Comparison of ENCODE assay signal across 11 cellular contexts in the genomic region with DNA sequence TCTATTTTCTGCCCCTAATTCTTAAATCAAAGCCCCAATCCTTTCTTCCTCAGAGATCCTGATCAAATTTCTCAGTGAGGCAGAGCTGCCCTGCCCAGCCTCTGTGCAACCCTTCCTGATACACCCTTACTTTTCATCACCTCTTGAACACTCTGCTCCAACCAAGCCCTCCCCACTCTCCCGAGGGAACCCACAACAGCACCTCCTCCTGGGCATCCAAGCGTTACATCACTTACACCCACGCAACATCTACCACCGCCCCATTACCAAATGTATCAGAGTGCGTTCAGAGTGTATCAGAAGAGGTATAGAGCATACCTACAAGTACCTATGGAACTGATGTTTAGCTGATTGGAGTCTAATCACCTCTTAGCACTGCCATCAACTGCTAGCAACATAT.
A peak's percentile ranks its signal among the peaks of the same experiment; 100 is the strongest.
DNase-seq lines count a peak whose midpoint lies in the region; ATAC-seq and TF ChIP-seq lines count a peak whose summit lies in the region.
"Had no signal": no experiment of that assay in that cellular context is flagged by ENCODE, and none has a peak within 500 bp of the region (broad histone marks: within the 10 kb centered on the region; RNA-seq: fewer than 3 reads in every experiment).

No MANE protein-coding gene starts in this region.

- intact Hi-C loops in transverse colon (cut with DNase I; ENCODE audit: low total_unique reads): no loop called here

- no peak for DNase-seq in activated naive CD4-positive, alpha-beta T cell treated with Interleukin-2 at 50 U/mL for 16 hours
- DNase-seq in SJCRH30 (no peak), epithelial cell of esophagus (ENCODE audit: low read depth) (peak; percentile 47), transverse colon (peak; percentile 11), neuronal stem cell (ENCODE audit: low spot score) (no peak), activated gamma-delta T cell treated with Interleukin-2 at 50 U/mL for 16 hours (no peak)
- DNase-seq: dermis blood vessel endothelial cell, hypothalamus, nucleus accumbens had no signal

- H2BK5ac ChIP-seq in neuronal stem cell (ENCODE audit: low read length): no peak overlapping the region

- in situ Hi-C loops in transverse colon (cut with MboI; ENCODE audit: low pct_ligation_motif_present in 1 of 4, low pct_unique_long_range_greater_than_20kb in 1 of 4, low sequenced_read_pairs in 3 of 4): no loop called here

- no peaks in the 10 kb centered on the region for H3K9me3 ChIP-seq in SJCRH30 (replicated peaks)
- no peaks in the 10 kb centered on the region for H3K9me3 ChIP-seq in transverse colon
- H3K9me3 ChIP-seq in neuronal stem cell (replicated peaks in 1 of 2; ENCODE audit: control insufficient read depth in 2 of 2, insufficient read depth in 1 of 2, low read depth in 1 of 2, low read length in 2 of 2): no peaks in the 10 kb centered on the region

- peaks cover 10% of the 10 kb centered on the region for H3K36me3 Mint-ChIP-seq in activated naive CD4-positive, alpha-beta T cell treated with anti-CD3 and anti-CD28 coated beads, Interleukin-2, amount 50 U/mL, for 24 hours

- no peak overlapping the region for H3K4me3 ChIP-seq in SJCRH30
- H3K4me3 ChIP-seq in epithelial cell of esophagus (ENCODE audit: low read length): no peak overlapping the region
- no peak overlapping the region for H3K4me3 ChIP-seq in transverse colon
- H3K4me3 ChIP-seq in neuronal stem cell (ENCODE audit: low read length in 2 of 2): no peak overlapping the region

- H3K4ac ChIP-seq in neuronal stem cell (ENCODE audit: low read length): no peak overlapping the region

- H2BK15ac ChIP-seq in neuronal stem cell (ENCODE audit: low read length): no peak overlapping the region

- no peak overlapping the region for H3K9ac ChIP-seq in neuronal stem cell (ENCODE audit: low read depth, low read length, poor library complexity)

- no peak overlapping the region for H4K8ac ChIP-seq in neuronal stem cell (ENCODE audit: low read depth, low read length)

- peaks cover 42% of the 10 kb centered on the region for H3K4me1 ChIP-seq in SJCRH30
- peaks cover 0 to 5% (median 0%) of the 10 kb centered on the region in 4 donors for H3K4me1 ChIP-seq in transverse colon
- no peaks in the 10 kb centered on the region for H3K4me1 ChIP-seq in neuronal stem cell (ENCODE audit: control insufficient read depth in 2 of 2, insufficient read depth in 1 of 2, low read depth in 1 of 2, low read length in 2 of 2)

- no peak overlapping the region for H3K4me2 ChIP-seq in neuronal stem cell (ENCODE audit: insufficient read depth, low read length, poor library complexity, severe bottlenecking)

- H2BK120ac ChIP-seq in neuronal stem cell (ENCODE audit: low read depth, low read length): no peak overlapping the region

- ATAC-seq in GM18498 (IDR thresholded peaks at IDR 0.05; ENCODE audit: unreplicated experiment): no peak

- H3K18ac ChIP-seq in neuronal stem cell (ENCODE audit: low read length): no peak overlapping the region

- 68 to 93% methylated on average over 4 to 5 of the region's 5 CpGs for WGBS in transverse colon (ENCODE audit: low coverage in 1 of 2), 2 donors
- WGBS in neuronal stem cell (ENCODE audit: extremely low coverage in 2 of 2, insufficient read length in 2 of 2, insufficient replicate concordance in 1 of 2), 2 donors: no CpG with 5 or more reads among the region's 5 CpGs

- no peak for TF ChIP-seq POLR2A in transverse colon (IDR thresholded peaks at IDR 0.05)

- H2AK5ac ChIP-seq in neuronal stem cell (ENCODE audit: low read depth, low read length): no peak overlapping the region

- no peak overlapping the region for H3K23ac ChIP-seq in neuronal stem cell (ENCODE audit: low read depth, low read length, poor library complexity)

- H4K91ac ChIP-seq in neuronal stem cell (ENCODE audit: low read depth, low read length, poor library complexity): no peak overlapping the region

- peak overlapping the region; percentile 79 for H3K27ac ChIP-seq in SJCRH30
- peak overlapping the region in 3 of 4 donors; percentile 15 to 55 (median 40) for H3K27ac ChIP-seq in transverse colon
- no peak overlapping the region for H3K27ac ChIP-seq in neuronal stem cell (replicated peaks; ENCODE audit: low read length)

- H3K36me3 ChIP-seq in SJCRH30 (peaks cover 7% of the 10 kb centered on the region; the same call in 1 of the 2 replicates), transverse colon (no peaks in the 10 kb centered on the region), neuronal stem cell (replicated peaks in 1 of 2; ENCODE audit: control insufficient read depth in 2 of 2, insufficient read depth in 2 of 2, low read length in 2 of 2) (peaks cover 0 to 10% of the 10 kb centered on the region in 2 donors)

- no peak overlapping the region for H3K14ac ChIP-seq in neuronal stem cell (ENCODE audit: low read length)

- no peaks in the 10 kb centered on the region for H3K79me1 ChIP-seq in neuronal stem cell (ENCODE audit: low read depth, low read length)

- H3K4me3 Mint-ChIP-seq in activated naive CD4-positive, alpha-beta T cell treated with anti-CD3 and anti-CD28 coated beads, Interleukin-2, amount 50 U/mL, for 24 hours: peak overlapping the region; percentile 66

- TF ChIP-seq EP300 in transverse colon (IDR thresholded peaks at IDR 0.05; ENCODE audit: low read depth): no peak

- no peaks in the 10 kb centered on the region for H3K27me3 Mint-ChIP-seq in activated naive CD4-positive, alpha-beta T cell treated with anti-CD3 and anti-CD28 coated beads, Interleukin-2, amount 50 U/mL, for 24 hours

- H3K4me1 Mint-ChIP-seq in activated naive CD4-positive, alpha-beta T cell treated with anti-CD3 and anti-CD28 coated beads, Interleukin-2, amount 50 U/mL, for 24 hours: peaks cover 39% of the 10 kb centered on the region

- no peak overlapping the region for H2AFZ ChIP-seq in neuronal stem cell (ENCODE audit: low read length)

- TF ChIP-seq CTCF in epithelial cell of esophagus (IDR thresholded peaks at IDR 0.05; ENCODE audit: insufficient read depth, low read depth, low read length, missing control alignments) (no peak), transverse colon (IDR thresholded peaks at IDR 0.05) (no peak)

- no peak overlapping the region for H2BK12ac ChIP-seq in neuronal stem cell (ENCODE audit: low read length)

- H3K9me3 Mint-ChIP-seq in activated naive CD4-positive, alpha-beta T cell treated with anti-CD3 and anti-CD28 coated beads, Interleukin-2, amount 50 U/mL, for 24 hours: no peaks in the 10 kb centered on the region

- peak overlapping the region; percentile 37 for H3K27ac Mint-ChIP-seq in activated naive CD4-positive, alpha-beta T cell treated with anti-CD3 and anti-CD28 coated beads, Interleukin-2, amount 50 U/mL, for 24 hours

- H3K27me3 ChIP-seq in SJCRH30 (no peaks in the 10 kb centered on the region), transverse colon (no peaks in the 10 kb centered on the region), neuronal stem cell (ENCODE audit: control insufficient read depth in 3 of 3, insufficient read depth in 3 of 3, low read depth in 1 of 3, low read length in 3 of 3) (no peaks in the 10 kb centered on the region)

Comparison
In these comparisons a context has a peak if more than half of its experiments do, and no peak if none do; other contexts are left out.
1. DNase-seq: peak in epithelial cell of esophagus (single experiment) and transverse colon (single experiment); none in activated naive CD4-positive, alpha-beta T cell treated with Interleukin-2 at 50 U/mL for 16 hours (single experiment), SJCRH30 (0 of 2), neuronal stem cell (single experiment) and activated gamma-delta T cell treated with Interleukin-2 at 50 U/mL for 16 hours (single experiment).